15 cellular contexts compared by ENCODE assay signal in the genomic region with DNA sequence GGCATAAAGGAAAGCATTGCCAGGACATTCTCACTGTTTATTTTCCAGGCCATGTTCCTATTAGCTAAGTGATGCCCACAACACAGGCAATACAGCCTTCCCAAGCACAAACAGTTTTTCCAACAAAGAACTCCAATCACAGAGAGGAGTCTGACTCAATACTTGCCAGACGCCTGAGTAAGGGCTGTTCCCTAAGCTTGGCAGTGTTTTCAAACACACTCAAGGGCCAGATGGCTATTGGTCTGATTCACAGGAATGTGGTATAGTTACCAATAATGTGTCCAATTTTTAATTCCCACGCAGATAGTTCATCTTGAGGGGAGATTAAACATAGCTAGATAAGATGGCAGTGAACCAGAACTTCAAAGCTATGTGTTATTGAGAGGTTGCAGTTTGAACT.
A peak's percentile ranks its signal among the peaks of the same experiment; 100 is the strongest.
DNase-seq lines count a peak whose midpoint lies in the region; ATAC-seq and TF ChIP-seq lines count a peak whose summit lies in the region.
"Had no signal": no experiment of that assay in that cellular context is flagged by ENCODE, and none has a peak within 500 bp of the region (broad histone marks: within the 10 kb centered on the region; RNA-seq: fewer than 3 reads in every experiment).

No MANE protein-coding gene starts in this region.

- no peak overlapping the region for H3K27ac ChIP-seq in Karpas-422 (ENCODE audit: low read length)
- H3K27ac ChIP-seq in left lung: no peak overlapping the region

- H3K27me3 ChIP-seq in Karpas-422 (ENCODE audit: low read length) (0 out of 2 replicates have a peak, but pooled peaks cover 2% of the 10 kb centered on the region), left lung (no peaks in the 10 kb centered on the region)

- no peak overlapping the region for H3K27ac Mint-ChIP-seq in T-cell
- H3K27ac Mint-ChIP-seq in stimulated activated effector memory CD8-positive, alpha-beta T cell treated with anti-CD3 and anti-CD28 coated beads, Interleukin-12 subunit alpha, Interleukin-12 subunit beta, amount 100 ng/mL, for 72 hours: no peak overlapping the region
- H3K27ac Mint-ChIP-seq: activated CD4-positive, alpha-beta T cell treated with anti-CD3 and anti-CD28 coated beads for 36 hours; activated naive CD8-positive, alpha-beta T cell treated with anti-CD3 and anti-CD28 coated beads for 36 hours had no signal

- H3K79me2 ChIP-seq in Karpas-422 (ENCODE audit: low read length): no peaks in the 10 kb centered on the region

- H3K9me2 ChIP-seq in Karpas-422 (replicated peaks; ENCODE audit: insufficient read depth, low read length): no peaks in the 10 kb centered on the region; the same call in 1 of the 2 replicates

- intact Hi-C loops in left lung (cut with DNase I): no loop called here

- TF ChIP-seq CTCF in choroid plexus epithelial cell (conservative IDR thresholded peaks at IDR 0.05; ENCODE audit: low read depth, low read length) (no peak), left lung (IDR thresholded peaks at IDR 0.05) (no peak)

- no peak overlapping the region for H3K9ac ChIP-seq in Karpas-422 (ENCODE audit: low read length)

- peak overlapping the region; percentile 39 for H2AFZ ChIP-seq in Karpas-422 (ENCODE audit: low read length)

- DNase-seq in AG08395 (ENCODE audit: low spot score): peak; percentile 5
- DNase-seq in Karpas-422: no peak
- DNase-seq in choroid plexus epithelial cell (ENCODE audit: low read depth): peak; percentile 8
- no peak for DNase-seq in left lung
- DNase-seq in T-cell: no peak
- no peak for DNase-seq in stimulated activated effector memory CD8-positive, alpha-beta T cell treated with anti-CD3 and anti-CD28 coated beads, Interleukin-12 subunit alpha, Interleukin-12 subunit beta, amount 100 ng/mL, for 72 hours (ENCODE audit: low spot score in 2 of 2)
- DNase-seq in NCI-H2227 treated with DMSO at 0.1 percent for 48 hours (lab: John Stamatoyannopoulos, UW): no peak
- DNase-seq in NCI-H187 treated with DMSO at 0.1 percent for 48 hours (lab: John Stamatoyannopoulos, UW): no peak
- DNase-seq: activated CD4-positive, alpha-beta T cell treated with anti-CD3 and anti-CD28 coated beads for 36 hours; activated naive CD8-positive, alpha-beta T cell treated with anti-CD3 and anti-CD28 coated beads for 36 hours; cortex of kidney; NCI-H1694; stimulated activated naive CD4-positive, alpha-beta T cell treated with Interleukin-2 at 50 U/mL for 16 hours; T-helper 2 cell had no signal

- CTCF ChIA-PET in T-cell (lab: Charles Lee): no interaction called here

- no peaks in the 10 kb centered on the region for H4K20me1 ChIP-seq in Karpas-422 (ENCODE audit: insufficient read depth, low read depth, low read length)

- H3K9me3 ChIP-seq in Karpas-422 (ENCODE audit: low read length) (peaks cover 8% of the 10 kb centered on the region; the same call in 1 of the 2 replicates), left lung (peaks cover 0 to 9% of the 10 kb centered on the region in 2 donors)

- H3K4me3 Mint-ChIP-seq in T-cell: no peak overlapping the region
- no peak overlapping the region for H3K4me3 Mint-ChIP-seq in stimulated activated effector memory CD8-positive, alpha-beta T cell treated with anti-CD3 and anti-CD28 coated beads, Interleukin-12 subunit alpha, Interleukin-12 subunit beta, amount 100 ng/mL, for 72 hours
- H3K4me3 Mint-ChIP-seq: activated CD4-positive, alpha-beta T cell treated with anti-CD3 and anti-CD28 coated beads for 36 hours; activated naive CD8-positive, alpha-beta T cell treated with anti-CD3 and anti-CD28 coated beads for 36 hours; neural crest cell had no signal

- H3K27me3 Mint-ChIP-seq in T-cell: peaks cover 14 to 22% of the 10 kb centered on the region in 2 donors

- H3K4me3 ChIP-seq in Karpas-422 (ENCODE audit: low read length) (no peak overlapping the region), choroid plexus epithelial cell (ENCODE audit: low read depth, low read length) (no peak overlapping the region), left lung (no peak overlapping the region)

- H3K36me3 ChIP-seq in Karpas-422 (ENCODE audit: insufficient read depth, low read length) (no peaks in the 10 kb centered on the region), left lung (no peaks in the 10 kb centered on the region)

- POLR2A ChIA-PET in T-cell (lab: Charles Lee): no interaction called here

- H3K4me1 ChIP-seq in Karpas-422 (ENCODE audit: low read length): no peaks in the 10 kb centered on the region
- H3K4me1 ChIP-seq in left lung: no peaks in the 10 kb centered on the region

- H3K36me3 Mint-ChIP-seq in T-cell: no peaks in the 10 kb centered on the region
- no peaks in the 10 kb centered on the region for H3K36me3 Mint-ChIP-seq in stimulated activated effector memory CD8-positive, alpha-beta T cell treated with anti-CD3 and anti-CD28 coated beads, Interleukin-12 subunit alpha, Interleukin-12 subunit beta, amount 100 ng/mL, for 72 hours
- H3K36me3 Mint-ChIP-seq: activated naive CD8-positive, alpha-beta T cell treated with anti-CD3 and anti-CD28 coated beads for 36 hours had no signal

- H3K9me3 Mint-ChIP-seq in T-cell: peaks cover 10 to 25% (median 17%) of the 10 kb centered on the region in 3 donors
- H3K9me3 Mint-ChIP-seq in stimulated activated effector memory CD8-positive, alpha-beta T cell treated with anti-CD3 and anti-CD28 coated beads, Interleukin-12 subunit alpha, Interleukin-12 subunit beta, amount 100 ng/mL, for 72 hours: peaks cover 7% of the 10 kb centered on the region

- ATAC-seq in left lung: peak; percentile 80
- no peak for ATAC-seq in T-cell (replicated peaks in 1 of 4)
- no peak for ATAC-seq in stimulated activated effector memory CD8-positive, alpha-beta T cell treated with anti-CD3 and anti-CD28 coated beads, Interleukin-12 subunit alpha, Interleukin-12 subunit beta, amount 100 ng/mL, for 72 hours
- ATAC-seq: activated CD4-positive, alpha-beta T cell treated with anti-CD3 and anti-CD28 coated beads for 36 hours had no signal

- H3K4me2 ChIP-seq in Karpas-422 (ENCODE audit: low read depth, low read length, poor library complexity, severe bottlenecking): no peak overlapping the region

- H3K4me1 Mint-ChIP-seq in T-cell: no peaks in the 10 kb centered on the region
- H3K4me1 Mint-ChIP-seq in stimulated activated effector memory CD8-positive, alpha-beta T cell treated with anti-CD3 and anti-CD28 coated beads, Interleukin-12 subunit alpha, Interleukin-12 subunit beta, amount 100 ng/mL, for 72 hours: no peaks in the 10 kb centered on the region
- H3K4me1 Mint-ChIP-seq: activated CD4-positive, alpha-beta T cell treated with anti-CD3 and anti-CD28 coated beads for 36 hours; activated naive CD8-positive, alpha-beta T cell treated with anti-CD3 and anti-CD28 coated beads for 36 hours; neural crest cell had no signal

Comparison
In these comparisons a context has a peak if more than half of its experiments do, and no peak if none do; other contexts are left out.
1. DNase-seq: peak in AG08395 (single experiment) and choroid plexus epithelial cell (single experiment); none in Karpas-422 (single experiment), left lung (0 of 2), T-cell (0 of 34), stimulated activated effector memory CD8-positive, alpha-beta T cell treated with anti-CD3 and anti-CD28 coated beads, Interleukin-12 subunit alpha, Interleukin-12 subunit beta, amount 100 ng/mL, for 72 hours (0 of 2), NCI-H2227 treated with DMSO at 0.1 percent for 48 hours (single experiment) and NCI-H187 treated with DMSO at 0.1 percent for 48 hours (single experiment).